Comparison of ENCODE assay signal across 1 cellular context in the genomic region with DNA sequence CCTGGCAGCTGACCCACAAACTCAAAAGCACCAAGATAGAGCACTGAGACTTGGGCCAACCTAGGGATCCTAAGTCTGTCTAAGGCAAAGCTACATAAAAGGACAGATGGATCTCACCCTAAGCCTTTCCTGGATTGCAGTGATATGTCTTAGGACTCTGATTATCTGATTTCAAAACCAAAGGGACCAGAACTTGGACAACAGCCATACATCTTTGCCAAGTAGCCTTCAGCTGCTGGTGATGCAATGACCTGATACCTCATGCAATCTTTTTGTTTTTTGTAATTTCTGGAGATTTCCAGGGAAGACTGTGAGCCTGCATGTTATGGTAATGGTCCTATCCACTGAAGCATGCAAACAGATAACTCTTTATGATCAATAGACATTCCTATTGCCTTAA.
TF ChIP-seq lines count a peak whose summit lies in the region.

No MANE protein-coding gene starts in this region.

TF ChIP-seq in IMR-90, 13 proteins besides CTCF, POLR2A, EP300 and RAD21 (continued from another document):
- TF ChIP-seq USF2 (IDR thresholded peaks at IDR 0.05; ENCODE audit: low read depth, low read length): no peak
